ENCODE assay signal across 14 cellular contexts in the genomic region with DNA sequence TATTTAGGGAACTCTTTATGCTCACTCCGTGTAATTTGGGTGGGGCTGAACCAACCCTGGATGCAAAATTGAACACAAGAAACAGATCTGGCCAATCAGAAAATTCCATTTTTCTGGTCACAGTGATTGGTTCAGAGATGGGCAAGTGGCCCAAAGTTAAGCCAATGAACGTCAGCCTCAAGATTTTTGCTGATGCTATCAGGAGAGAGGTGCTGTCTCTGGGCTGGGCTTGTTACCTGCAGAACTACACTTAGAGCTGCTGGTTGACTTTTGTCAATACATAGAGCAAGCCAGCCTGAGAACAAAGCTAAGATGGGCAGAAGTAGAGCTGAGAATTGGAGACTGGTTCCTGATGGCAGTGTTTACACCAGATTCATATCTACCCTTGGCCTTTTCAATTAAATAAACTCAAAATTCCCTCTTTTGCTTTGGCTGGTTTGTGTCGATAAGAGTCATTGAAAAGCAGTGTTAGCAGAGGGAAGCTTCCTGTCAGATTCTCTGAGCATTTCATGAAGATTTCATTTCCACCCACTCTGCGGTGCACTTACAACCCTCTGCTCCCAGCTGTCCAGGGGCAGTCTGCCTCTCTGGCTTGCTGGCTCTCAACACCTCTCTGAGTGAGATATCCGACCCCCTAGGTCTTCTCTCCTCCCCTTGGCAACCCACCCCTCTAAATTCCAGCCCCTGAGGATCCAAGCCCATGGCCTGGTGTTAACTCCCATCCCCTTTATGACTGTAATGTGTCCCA.
DNase-seq lines count a peak whose midpoint lies in the region; ATAC-seq, FAIRE-seq and TF ChIP-seq lines count a peak whose summit lies in the region.
"Had no signal": no experiment of that assay in that cellular context is flagged by ENCODE, and none has a peak within 500 bp of the region (broad histone marks: within the 10 kb centered on the region; RNA-seq: fewer than 3 reads in every experiment).

No MANE protein-coding gene starts in this region.

- no peaks in the 10 kb centered on the region for H3K36me3 ChIP-seq in psoas muscle (ENCODE audit: insufficient read depth in 1 of 2, low read depth in 1 of 2)
- H3K36me3 ChIP-seq in CD4-positive, alpha-beta memory T cell (ENCODE audit: insufficient read depth, low read length), result no peaks in the 10 kb centered on the region
- H3K36me3 ChIP-seq: BE2C had no signal

- peaks cover 40% of the 10 kb centered on the region for H3K4me1 Mint-ChIP-seq in CD14-positive monocyte
- H3K4me1 Mint-ChIP-seq in CD4-positive, alpha-beta memory T cell, result no peaks in the 10 kb centered on the region

- intact Hi-C loops in CD14-positive monocyte (cut with micrococcal nuclease) (loop anchor here (2.0 to 5.0 kb wide), 2 partner anchors 15 to 67 kb away; a partner anchor contains a TSS), cardiac septum (cut with DNase I) (no loop called here), psoas muscle (cut with DNase I) (loop anchor here (2.0 kb wide), 1 partner anchor 163 kb away; no protein-coding TSS in a partner anchor)
- intact Hi-C loops in CD4-positive, alpha-beta memory T cell (cut with micrococcal nuclease), result no loop called here

- H3K27me3 Mint-ChIP-seq in CD14-positive monocyte (ENCODE audit: low read depth in 3 of 3), result no peaks in the 10 kb centered on the region
- peaks cover 0 to 2% of the 10 kb centered on the region in 2 donors for H3K27me3 Mint-ChIP-seq in CD4-positive, alpha-beta memory T cell

- ATAC-seq in psoas muscle (peak in 1 of 4 donors; percentile 12), GM18870 (IDR thresholded peaks at IDR 0.05; ENCODE audit: unreplicated experiment) (no peak), GM21737 (IDR thresholded peaks at IDR 0.05; ENCODE audit: unreplicated experiment) (no peak)

- H3K9me3 ChIP-seq in psoas muscle, result no peaks in the 10 kb centered on the region
- no peaks in the 10 kb centered on the region for H3K9me3 ChIP-seq in CD4-positive, alpha-beta memory T cell (ENCODE audit: control insufficient read depth in 1 of 2, low read length in 2 of 2)

- H3K9me3 Mint-ChIP-seq in CD14-positive monocyte, result peaks cover 0 to 12% (median 2%) of the 10 kb centered on the region in 7 donors
- H3K9me3 Mint-ChIP-seq in CD4-positive, alpha-beta memory T cell, result peaks cover 0 to 32% (median 18%) of the 10 kb centered on the region in 8 donors

- H3K4me3 Mint-ChIP-seq in CD14-positive monocyte, result peak overlapping the region in 1 of 2 donors; percentile 73
- H3K4me3 Mint-ChIP-seq in CD4-positive, alpha-beta memory T cell, result no peak overlapping the region

- no peaks in the 10 kb centered on the region for H3K36me3 Mint-ChIP-seq in CD14-positive monocyte
- peaks cover 0 to 4% of the 10 kb centered on the region in 2 donors for H3K36me3 Mint-ChIP-seq in CD4-positive, alpha-beta memory T cell

- no peak for TF ChIP-seq POLR2A in GM12892 (IDR thresholded peaks at IDR 0.05; ENCODE audit: low read depth, low read length)

- POLR2A ChIA-PET in CD4-positive, alpha-beta memory T cell (lab: Charles Lee; ENCODE audit: partially characterized antibody), result no interaction called here

- no peak overlapping the region for H3K4me3 ChIP-seq in psoas muscle
- H3K4me3 ChIP-seq in CD4-positive, alpha-beta memory T cell (ENCODE audit: low read length in 2 of 2), result no peak overlapping the region
- H3K4me3 ChIP-seq: PC-9 had no signal

- CTCF ChIA-PET in CD4-positive, alpha-beta memory T cell (lab: Charles Lee; ENCODE audit: partially characterized antibody), result interaction anchor here (0.7 to 6.8 kb wide), 6 partner anchors 57 to 325 kb away, joined by 3 to 103 read pairs (median 4); no protein-coding TSS in a partner anchor

- peak overlapping the region; percentile 84 to 93 (median 89) for H3K27ac Mint-ChIP-seq in CD14-positive monocyte
- no peak overlapping the region for H3K27ac Mint-ChIP-seq in CD4-positive, alpha-beta memory T cell

- FAIRE-seq in GM12892 (lab: Jason Lieb, UNC), result no peak
- FAIRE-seq: GM18507 had no signal

- peak overlapping the region; percentile 19 for H3K27ac ChIP-seq in psoas muscle
- H3K27ac ChIP-seq in CD4-positive, alpha-beta memory T cell (ENCODE audit: low read depth, low read length), result no peak overlapping the region
- H3K27ac ChIP-seq: PC-9 had no signal

- no peak for TF ChIP-seq CTCF in CD14-positive monocyte (IDR thresholded peaks at IDR 0.05)
- TF ChIP-seq CTCF in psoas muscle (IDR thresholded peaks at IDR 0.05), result no peak

- DNase-seq in CD14-positive monocyte (ENCODE audit: low spot score) (no peak), MV-4-11 (lab: John Stamatoyannopoulos, UW) (peak; percentile 22), cardiac septum (ENCODE audit: low spot score) (peak; percentile 55), psoas muscle (no peak), GM12892 (ENCODE audit: insufficient read length) (no peak)
- no peak for DNase-seq in CD4-positive, alpha-beta memory T cell
- DNase-seq: BE2C, NCI-H1048, NCI-H1694, NCI-H446, PC-9 had no signal

- H3K4me1 ChIP-seq in psoas muscle, result peaks cover 32% of the 10 kb centered on the region
- H3K4me1 ChIP-seq in CD4-positive, alpha-beta memory T cell (ENCODE audit: insufficient read depth, low read length), result no peaks in the 10 kb centered on the region

- H3K27me3 ChIP-seq in psoas muscle (ENCODE audit: insufficient read depth in 3 of 3, low read length in 2 of 3), result no peaks in the 10 kb centered on the region
- H3K27me3 ChIP-seq in CD4-positive, alpha-beta memory T cell (ENCODE audit: insufficient read depth, low read length), result no peaks in the 10 kb centered on the region
- H3K27me3 ChIP-seq: BE2C had no signal

- WGBS in psoas muscle, 3 donors, result 59 to 67% (median 63%) methylated on average over 5 of the region's 5 CpGs

Comparison
In these comparisons a context has a peak if more than half of its experiments do, and no peak if none do; other contexts are left out.
1. DNase-seq: peak in MV-4-11 (single experiment) and cardiac septum (single experiment); none in CD14-positive monocyte (single experiment), psoas muscle (0 of 2), CD4-positive, alpha-beta memory T cell (0 of 5) and GM12892 (single experiment).
2. H3K27ac Mint-ChIP-seq: peak in CD14-positive monocyte (7 of 7); none in CD4-positive, alpha-beta memory T cell (0 of 7).
3. intact Hi-C loops: an anchor here in CD14-positive monocyte (2.0 to 5.0 kb wide) and psoas muscle (2.0 kb wide); none called in cardiac septum and CD4-positive, alpha-beta memory T cell.